In genomic region chr3:196287066-196287404, GRCh38 we compare ENCODE assay signal across 8 cellular contexts. TPM values are rescaled to one million over a fixed set of nuclear protein-coding genes. Genes with fewer than 3 reads are reported as not detected.
DNase-seq lines count a peak whose midpoint lies in the region; ATAC-seq and TF ChIP-seq lines count a peak whose summit lies in the region.

No MANE protein-coding gene starts in this region.

- H3K4me3 Mint-ChIP-seq in central memory CD8-positive, alpha-beta T cell, result peak overlapping the region; percentile 99
- peak overlapping the region; percentile 100 for H3K4me3 Mint-ChIP-seq in stimulated activated effector memory CD8-positive, alpha-beta T cell treated with anti-CD3 and anti-CD28 coated beads, Interleukin-12 subunit alpha, Interleukin-12 subunit beta, amount 100 ng/mL, for 72 hours

- TF ChIP-seq POLR2A in right lobe of liver (IDR thresholded peaks at IDR 0.05), result no peak

- peaks cover 0 to 33% (median 7%) of the 10 kb centered on the region in 4 donors for H3K4me1 ChIP-seq in right lobe of liver

- ATAC-seq in central memory CD8-positive, alpha-beta T cell (replicated peaks; ENCODE audit: extremely low read depth, poor library complexity, severe bottlenecking), result peak; percentile 34
- ATAC-seq in right lobe of liver (peak; percentile 35 to 42 (median 39)), GM19455 (IDR thresholded peaks at IDR 0.05; ENCODE audit: unreplicated experiment) (no peak)
- peak; percentile 70 for ATAC-seq in stimulated activated effector memory CD8-positive, alpha-beta T cell treated with anti-CD3 and anti-CD28 coated beads, Interleukin-12 subunit alpha, Interleukin-12 subunit beta, amount 100 ng/mL, for 72 hours

- no peaks in the 10 kb centered on the region for H3K27me3 ChIP-seq in right lobe of liver

- peaks cover 43% of the 10 kb centered on the region for H3K4me1 Mint-ChIP-seq in central memory CD8-positive, alpha-beta T cell
- peaks cover 33% of the 10 kb centered on the region for H3K4me1 Mint-ChIP-seq in stimulated activated effector memory CD8-positive, alpha-beta T cell treated with anti-CD3 and anti-CD28 coated beads, Interleukin-12 subunit alpha, Interleukin-12 subunit beta, amount 100 ng/mL, for 72 hours

- H3K27ac Mint-ChIP-seq in central memory CD8-positive, alpha-beta T cell (ENCODE audit: low read depth), result peak overlapping the region; percentile 99
- peak overlapping the region; percentile 99 for H3K27ac Mint-ChIP-seq in stimulated activated effector memory CD8-positive, alpha-beta T cell treated with anti-CD3 and anti-CD28 coated beads, Interleukin-12 subunit alpha, Interleukin-12 subunit beta, amount 100 ng/mL, for 72 hours

- no peaks in the 10 kb centered on the region for H3K36me3 ChIP-seq in right lobe of liver

- peak overlapping the region; percentile 81 to 94 (median 89) for H3K27ac ChIP-seq in right lobe of liver

- TF ChIP-seq CTCF in right lobe of liver (IDR thresholded peaks at IDR 0.05), result no peak

- no peaks in the 10 kb centered on the region for H3K9me3 ChIP-seq in right lobe of liver

- peaks cover 13% of the 10 kb centered on the region for H3K36me3 Mint-ChIP-seq in central memory CD8-positive, alpha-beta T cell (ENCODE audit: insufficient read depth)
- peaks cover 5% of the 10 kb centered on the region for H3K36me3 Mint-ChIP-seq in stimulated activated effector memory CD8-positive, alpha-beta T cell treated with anti-CD3 and anti-CD28 coated beads, Interleukin-12 subunit alpha, Interleukin-12 subunit beta, amount 100 ng/mL, for 72 hours

- CTCF ChIA-PET in HEK293T (lab: Yijun Ruan, JAX), result no interaction called here

- peak; percentile 48 for DNase-seq in ELR (ENCODE audit: low read depth)
- peak; percentile 15 for DNase-seq in HEK293T (ENCODE audit: extremely low spot score)
- peak; percentile 40 for DNase-seq in RPMI8226
- peak in 1 of 2 donors; percentile 13 for DNase-seq in central memory CD8-positive, alpha-beta T cell (ENCODE audit: low spot score in 2 of 2)
- peak in 1 of 3 donors; percentile 48 for DNase-seq in right lobe of liver
- no peak for DNase-seq in stimulated activated effector memory CD8-positive, alpha-beta T cell treated with anti-CD3 and anti-CD28 coated beads, Interleukin-12 subunit alpha, Interleukin-12 subunit beta, amount 100 ng/mL, for 72 hours (ENCODE audit: low spot score in 2 of 2)
- DNase-seq in DMS53 (lab: John Stamatoyannopoulos, UW), result no peak

- H3K4me3 ChIP-seq in right lobe of liver, result peak overlapping the region; percentile 79 to 97 (median 94)

- 2% methylated on average over 10 of the region's 18 CpGs for WGBS in right lobe of liver (ENCODE audit: insufficient coverage, low coverage, low lambda C conversion rate, missing lambda C conversion rate)

- no peaks in the 10 kb centered on the region for H3K27me3 Mint-ChIP-seq in central memory CD8-positive, alpha-beta T cell

- POLR2A ChIA-PET in HEK293T (lab: Yijun Ruan, JAX), result interaction anchor here (1.0 kb wide), 2 partner anchors 31 to 145 kb away, joined by 3 read pairs; partner anchors contain the start of genes DYNLT2B and UBXN7

- H3K9me3 Mint-ChIP-seq in central memory CD8-positive, alpha-beta T cell, result no peaks in the 10 kb centered on the region
- no peaks in the 10 kb centered on the region for H3K9me3 Mint-ChIP-seq in stimulated activated effector memory CD8-positive, alpha-beta T cell treated with anti-CD3 and anti-CD28 coated beads, Interleukin-12 subunit alpha, Interleukin-12 subunit beta, amount 100 ng/mL, for 72 hours

- intact Hi-C loops in right lobe of liver (cut with DNase I), result no loop called here

TF ChIP-seq in HEK293T, 16 proteins besides CTCF, POLR2A, EP300 and RAD21:
- TF ChIP-seq ZNF384 (IDR thresholded peaks at IDR 0.05) (no peak), FOXA1 (IDR thresholded peaks at IDR 0.05) (no peak), SP1 (IDR thresholded peaks at IDR 0.05) (no peak), FOXM1 (IDR thresholded peaks at IDR 0.05; ENCODE audit: borderline replicate concordance) (no peak), SUZ12 (IDR thresholded peaks at IDR 0.05) (no peak), BHLHE40 (IDR thresholded peaks at IDR 0.05; ENCODE audit: borderline replicate concordance) (no peak), L3MBTL2 (conservative IDR thresholded peaks at IDR 0.05) (no peak), ELF4 (IDR thresholded peaks at IDR 0.05) (no peak), NFRKB (IDR thresholded peaks at IDR 0.05) (no peak), TARDBP (IDR thresholded peaks at IDR 0.05) (no peak), FOXK2 (IDR thresholded peaks at IDR 0.05) (no peak), LEF1 (IDR thresholded peaks at IDR 0.05; ENCODE audit: borderline replicate concordance) (no peak), ARNT (IDR thresholded peaks at IDR 0.05) (no peak), HDGF (IDR thresholded peaks at IDR 0.05; ENCODE audit: borderline replicate concordance) (no peak), CTBP1 (IDR thresholded peaks at IDR 0.05; ENCODE audit: borderline replicate concordance) (no peak)
- TF ChIP-seq, protein P1, sequence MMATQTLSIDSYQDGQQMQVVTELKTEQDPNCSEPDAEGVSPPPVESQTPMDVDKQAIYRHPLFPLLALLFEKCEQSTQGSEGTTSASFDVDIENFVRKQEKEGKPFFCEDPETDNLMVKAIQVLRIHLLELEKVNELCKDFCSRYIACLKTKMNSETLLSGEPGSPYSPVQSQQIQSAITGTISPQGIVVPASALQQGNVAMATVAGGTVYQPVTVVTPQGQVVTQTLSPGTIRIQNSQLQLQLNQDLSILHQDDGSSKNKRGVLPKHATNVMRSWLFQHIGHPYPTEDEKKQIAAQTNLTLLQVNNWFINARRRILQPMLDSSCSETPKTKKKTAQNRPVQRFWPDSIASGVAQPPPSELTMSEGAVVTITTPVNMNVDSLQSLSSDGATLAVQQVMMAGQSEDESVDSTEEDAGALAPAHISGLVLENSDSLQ (IDR thresholded peaks at IDR 0.05), result no peak

RNA-seq across cellular contexts. Expression of gene PCYT1A, which starts 0.5 kb away (rescaled TPM):
- total RNA-seq in right lobe of liver, result 10 to 100 TPM; 20.8 to 43.2 (median 28.8) TPM

RNA-seq across cellular contexts. Expression of gene DYNLT2B, which starts 31.0 kb away (rescaled TPM):
- total RNA-seq in right lobe of liver, result 1 to 10 TPM in 3 of 6 experiments, under 1 TPM in 1, not detected in 2; 0.62 to 2.6 (median 1.4) TPM

RNA-seq across cellular contexts. Expression of gene TM4SF19, which starts 51.2 kb away (rescaled TPM):
- total RNA-seq in right lobe of liver, result 1 to 10 TPM in 1 of 6 experiments, under 1 TPM in 1, not detected in 4; 0.59 to 1.7 TPM

Comparison
In these comparisons a context has a peak if more than half of its experiments do, and no peak if none do; other contexts are left out.
1. DNase-seq: peak in ELR (single experiment), HEK293T (single experiment) and RPMI8226 (single experiment); none in stimulated activated effector memory CD8-positive, alpha-beta T cell treated with anti-CD3 and anti-CD28 coated beads, Interleukin-12 subunit alpha, Interleukin-12 subunit beta, amount 100 ng/mL, for 72 hours (0 of 2) and DMS53 (single experiment).